ENCODE assay signal across 1 cellular context in genomic region chr17:82273327-82274133, GRCh38.
TF ChIP-seq lines count a peak whose summit lies in the region.

CSNK1D (minus strand) TSS chr17:82273700; CDS start chr17:82273381, 319 bp downstream.

TF ChIP-seq in HepG2, 621 proteins besides CTCF, POLR2A, EP300 and RAD21 (continued from another document and continues in another):
- TF ChIP-seq, protein P1, sequence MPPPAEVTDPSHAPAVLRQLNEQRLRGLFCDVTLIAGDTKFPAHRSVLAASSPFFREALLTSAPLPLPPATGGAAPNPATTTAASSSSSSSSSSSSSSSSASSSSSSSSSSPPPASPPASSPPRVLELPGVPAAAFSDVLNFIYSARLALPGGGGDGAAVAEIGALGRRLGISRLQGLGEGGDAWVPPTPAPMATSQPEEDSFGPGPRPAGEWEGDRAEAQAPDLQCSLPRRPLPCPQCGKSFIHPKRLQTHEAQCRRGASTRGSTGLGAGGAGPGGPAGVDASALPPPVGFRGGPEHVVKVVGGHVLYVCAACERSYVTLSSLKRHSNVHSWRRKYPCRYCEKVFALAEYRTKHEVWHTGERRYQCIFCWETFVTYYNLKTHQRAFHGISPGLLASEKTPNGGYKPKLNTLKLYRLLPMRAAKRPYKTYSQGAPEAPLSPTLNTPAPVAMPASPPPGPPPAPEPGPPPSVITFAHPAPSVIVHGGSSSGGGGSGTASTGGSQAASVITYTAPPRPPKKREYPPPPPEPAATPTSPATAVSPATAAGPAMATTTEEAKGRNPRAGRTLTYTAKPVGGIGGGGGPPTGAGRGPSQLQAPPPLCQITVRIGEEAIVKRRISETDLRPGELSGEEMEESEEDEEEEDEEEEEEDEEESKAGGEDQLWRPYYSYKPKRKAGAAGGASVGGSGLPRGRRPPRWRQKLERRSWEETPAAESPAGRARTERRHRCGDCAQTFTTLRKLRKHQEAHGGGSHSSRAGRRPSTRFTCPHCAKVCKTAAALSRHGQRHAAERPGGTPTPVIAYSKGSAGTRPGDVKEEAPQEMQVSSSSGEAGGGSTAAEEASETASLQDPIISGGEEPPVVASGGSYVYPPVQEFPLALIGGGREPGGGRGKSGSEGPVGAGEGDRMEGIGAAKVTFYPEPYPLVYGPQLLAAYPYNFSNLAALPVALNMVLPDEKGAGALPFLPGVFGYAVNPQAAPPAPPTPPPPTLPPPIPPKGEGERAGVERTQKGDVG (CRISPR knock-in tag; IDR thresholded peaks at IDR 0.05; ENCODE audit: borderline replicate concordance), result peak; percentile 76; the same call in 1 of the 2 replicates
- TF ChIP-seq ZNF883 (CRISPR knock-in tag; IDR thresholded peaks at IDR 0.05; ENCODE audit: not compliant biosample characterization) (peak; percentile 95), NR3C1 (CRISPR knock-in tag; IDR thresholded peaks at IDR 0.05) (no peak), CSRNP1 (CRISPR knock-in tag; IDR thresholded peaks at IDR 0.05) (peak; percentile 80; the same call in 1 of the 2 replicates), POGZ (CRISPR knock-in tag; IDR thresholded peaks at IDR 0.05) (peak; percentile 59; the same call in 1 of the 2 replicates), ZNF768 (CRISPR knock-in tag; IDR thresholded peaks at IDR 0.05) (peak; percentile 52; the same call in 1 of the 2 replicates), CBX5 (CRISPR knock-in tag; IDR thresholded peaks at IDR 0.05; ENCODE audit: borderline replicate concordance) (peak; percentile 59; the same call in 1 of the 2 replicates), ARNTL (CRISPR knock-in tag; IDR thresholded peaks at IDR 0.05) (peak; percentile 92), ZNF878 (CRISPR knock-in tag; IDR thresholded peaks at IDR 0.05) (peak; percentile 94), PHF20 (CRISPR knock-in tag; IDR thresholded peaks at IDR 0.05) (peak; percentile 73), MTF2 (CRISPR knock-in tag; IDR thresholded peaks at IDR 0.05; ENCODE audit: borderline replicate concordance) (peak; percentile 61; the same call in 1 of the 2 replicates), MED1 (CRISPR knock-in tag; IDR thresholded peaks at IDR 0.05) (peak; percentile 71), ZNF556 (CRISPR knock-in tag; IDR thresholded peaks at IDR 0.05; ENCODE audit: borderline replicate concordance) (peak; percentile 98), ZNF547 (CRISPR knock-in tag; IDR thresholded peaks at IDR 0.05) (peak; percentile 98), CREM (IDR thresholded peaks at IDR 0.05) (peak; percentile 79), CREM (CRISPR knock-in tag; IDR thresholded peaks at IDR 0.05) (0 out of 2 replicates have a peak, but pooled peaks have one; percentile 50), DNMT1 (CRISPR knock-in tag; IDR thresholded peaks at IDR 0.05) (no peak), NR2F1 (CRISPR knock-in tag; IDR thresholded peaks at IDR 0.05) (peak; percentile 21 to 45; a peak in 3 of 4 replicates), SMAD1 (CRISPR knock-in tag; IDR thresholded peaks at IDR 0.05; ENCODE audit: borderline replicate concordance, low read depth) (0 out of 2 replicates have a peak, but pooled peaks have one; percentile 24), CBFB (CRISPR knock-in tag; IDR thresholded peaks at IDR 0.05) (peak; percentile 67), KLF16 (CRISPR knock-in tag; IDR thresholded peaks at IDR 0.05) (peak in 1 of 2 experiments; percentile 97; a peak in 2 of 4 replicates), NCOA2 (CRISPR knock-in tag; IDR thresholded peaks at IDR 0.05) (peak; percentile 44), ZSCAN20 (CRISPR knock-in tag; IDR thresholded peaks at IDR 0.05; ENCODE audit: borderline replicate concordance) (peak; percentile 74; the same call in 1 of the 2 replicates), MAF1 (CRISPR knock-in tag; IDR thresholded peaks at IDR 0.05; ENCODE audit: borderline replicate concordance) (0 out of 2 replicates have a peak, but pooled peaks have one; percentile 79), ZC3H4 (CRISPR knock-in tag; IDR thresholded peaks at IDR 0.05; ENCODE audit: borderline replicate concordance) (no peak), ZNF17 (CRISPR knock-in tag; IDR thresholded peaks at IDR 0.05) (0 out of 2 replicates have a peak, but pooled peaks have one; percentile 80), ZNF282 (IDR thresholded peaks at IDR 0.05; ENCODE audit: partially characterized antibody) (no peak), HNF1B (CRISPR knock-in tag; IDR thresholded peaks at IDR 0.05) (peak; percentile 30; the same call in 1 of the 2 replicates), ZBTB43 (CRISPR knock-in tag; conservative IDR thresholded peaks at IDR 0.05) (no peak), ZNF253 (CRISPR knock-in tag; IDR thresholded peaks at IDR 0.05; ENCODE audit: borderline replicate concordance) (peak; percentile 21; the same call in 1 of the 2 replicates), ZNF703 (CRISPR knock-in tag; IDR thresholded peaks at IDR 0.05; ENCODE audit: borderline replicate concordance) (peak; percentile 93), ZFP36 (IDR thresholded peaks at IDR 0.05; ENCODE audit: borderline replicate concordance, low read depth, low read length, partially characterized antibody) (no peak), ZNF512B (CRISPR knock-in tag; IDR thresholded peaks at IDR 0.05; ENCODE audit: borderline replicate concordance) (no peak), EHMT2 (IDR thresholded peaks at IDR 0.05; ENCODE audit: borderline replicate concordance, low read depth, low read length) (no peak)
- TF ChIP-seq, protein P2, sequence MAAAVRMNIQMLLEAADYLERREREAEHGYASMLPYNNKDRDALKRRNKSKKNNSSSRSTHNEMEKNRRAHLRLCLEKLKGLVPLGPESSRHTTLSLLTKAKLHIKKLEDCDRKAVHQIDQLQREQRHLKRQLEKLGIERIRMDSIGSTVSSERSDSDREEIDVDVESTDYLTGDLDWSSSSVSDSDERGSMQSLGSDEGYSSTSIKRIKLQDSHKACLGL (CRISPR knock-in tag; IDR thresholded peaks at IDR 0.05), result peak; percentile 86
- TF ChIP-seq, protein P3, sequence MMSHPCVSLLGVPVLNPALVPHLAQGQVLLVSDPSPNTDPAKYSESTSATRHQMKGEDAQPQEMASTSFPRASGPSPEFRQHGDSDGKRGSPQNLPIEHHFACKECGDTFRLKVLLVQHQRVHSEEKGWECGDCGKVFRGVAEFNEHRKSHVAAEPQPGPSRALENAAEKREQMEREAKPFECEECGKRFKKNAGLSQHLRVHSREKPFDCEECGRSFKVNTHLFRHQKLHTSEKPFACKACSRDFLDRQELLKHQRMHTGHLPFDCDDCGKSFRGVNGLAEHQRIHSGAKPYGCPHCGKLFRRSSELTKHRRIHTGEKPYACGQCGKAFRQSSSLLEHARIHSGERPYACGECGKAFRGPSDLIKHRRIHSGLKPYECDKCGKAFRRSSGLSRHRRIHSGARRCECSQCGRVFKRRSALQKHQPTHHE (CRISPR knock-in tag; IDR thresholded peaks at IDR 0.05; ENCODE audit: borderline replicate concordance), result peak; percentile 54; the same call in 1 of the 2 replicates
- TF ChIP-seq, protein P4, sequence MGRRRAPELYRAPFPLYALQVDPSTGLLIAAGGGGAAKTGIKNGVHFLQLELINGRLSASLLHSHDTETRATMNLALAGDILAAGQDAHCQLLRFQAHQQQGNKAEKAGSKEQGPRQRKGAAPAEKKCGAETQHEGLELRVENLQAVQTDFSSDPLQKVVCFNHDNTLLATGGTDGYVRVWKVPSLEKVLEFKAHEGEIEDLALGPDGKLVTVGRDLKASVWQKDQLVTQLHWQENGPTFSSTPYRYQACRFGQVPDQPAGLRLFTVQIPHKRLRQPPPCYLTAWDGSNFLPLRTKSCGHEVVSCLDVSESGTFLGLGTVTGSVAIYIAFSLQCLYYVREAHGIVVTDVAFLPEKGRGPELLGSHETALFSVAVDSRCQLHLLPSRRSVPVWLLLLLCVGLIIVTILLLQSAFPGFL (CRISPR knock-in tag; IDR thresholded peaks at IDR 0.05), result no peak
- TF ChIP-seq, protein P5, sequence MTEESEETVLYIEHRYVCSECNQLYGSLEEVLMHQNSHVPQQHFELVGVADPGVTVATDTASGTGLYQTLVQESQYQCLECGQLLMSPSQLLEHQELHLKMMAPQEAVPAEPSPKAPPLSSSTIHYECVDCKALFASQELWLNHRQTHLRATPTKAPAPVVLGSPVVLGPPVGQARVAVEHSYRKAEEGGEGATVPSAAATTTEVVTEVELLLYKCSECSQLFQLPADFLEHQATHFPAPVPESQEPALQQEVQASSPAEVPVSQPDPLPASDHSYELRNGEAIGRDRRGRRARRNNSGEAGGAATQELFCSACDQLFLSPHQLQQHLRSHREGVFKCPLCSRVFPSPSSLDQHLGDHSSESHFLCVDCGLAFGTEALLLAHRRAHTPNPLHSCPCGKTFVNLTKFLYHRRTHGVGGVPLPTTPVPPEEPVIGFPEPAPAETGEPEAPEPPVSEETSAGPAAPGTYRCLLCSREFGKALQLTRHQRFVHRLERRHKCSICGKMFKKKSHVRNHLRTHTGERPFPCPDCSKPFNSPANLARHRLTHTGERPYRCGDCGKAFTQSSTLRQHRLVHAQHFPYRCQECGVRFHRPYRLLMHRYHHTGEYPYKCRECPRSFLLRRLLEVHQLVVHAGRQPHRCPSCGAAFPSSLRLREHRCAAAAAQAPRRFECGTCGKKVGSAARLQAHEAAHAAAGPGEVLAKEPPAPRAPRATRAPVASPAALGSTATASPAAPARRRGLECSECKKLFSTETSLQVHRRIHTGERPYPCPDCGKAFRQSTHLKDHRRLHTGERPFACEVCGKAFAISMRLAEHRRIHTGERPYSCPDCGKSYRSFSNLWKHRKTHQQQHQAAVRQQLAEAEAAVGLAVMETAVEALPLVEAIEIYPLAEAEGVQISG (CRISPR knock-in tag; IDR thresholded peaks at IDR 0.05), result peak; percentile 83
